Comparison of ENCODE assay signal across 8 cellular contexts in the genomic region with DNA sequence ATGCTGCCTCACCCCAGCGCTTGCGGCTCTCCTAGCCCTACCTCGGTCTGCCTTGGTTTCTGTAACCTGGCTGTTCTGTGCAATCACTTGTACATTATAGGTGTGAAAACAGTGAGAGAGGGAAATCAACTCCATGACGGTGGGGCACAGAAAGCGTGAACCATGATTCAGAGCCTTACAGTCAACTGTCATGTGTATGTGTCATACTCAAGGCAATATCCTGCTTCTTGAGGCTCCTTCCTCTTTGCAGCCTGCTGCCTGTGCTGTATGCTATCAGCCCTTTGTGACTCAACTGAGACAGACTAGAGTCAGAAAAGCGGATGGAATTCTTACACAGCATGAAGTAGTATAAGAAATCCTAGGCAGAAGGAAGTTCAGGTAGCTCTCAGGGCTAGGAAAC. TPM values are rescaled to one million over a fixed set of nuclear protein-coding genes. Genes with fewer than 3 reads are reported as not detected.
DNase-seq lines count a peak whose midpoint lies in the region; ATAC-seq and TF ChIP-seq lines count a peak whose summit lies in the region.

No MANE protein-coding gene starts in this region.

- peak overlapping the region in 1 of 2 donors; percentile 59 for H3K27ac Mint-ChIP-seq in effector memory CD8-positive, alpha-beta T cell
- no peak overlapping the region for H3K27ac Mint-ChIP-seq in endothelial cell (ENCODE audit: unreplicated experiment)

- peak overlapping the region in 1 of 2 donors; percentile 34 for H3K4me3 Mint-ChIP-seq in effector memory CD8-positive, alpha-beta T cell
- no peak overlapping the region for H3K4me3 Mint-ChIP-seq in endothelial cell (ENCODE audit: unreplicated experiment)

- ATAC-seq in effector memory CD8-positive, alpha-beta T cell (replicated peaks) = peak; percentile 22
- no peak for ATAC-seq in HG03460 (IDR thresholded peaks at IDR 0.05; ENCODE audit: unreplicated experiment)

- DNase-seq in HS-27A (ENCODE audit: low read depth) (peak; percentile 59), UCSD-AML1 (lab: John Stamatoyannopoulos, UW; ENCODE audit: unreplicated experiment) (peak; percentile 40), endothelial cell (ENCODE audit: low spot score) (no peak), DMS153 (lab: John Stamatoyannopoulos, UW) (no peak), NCI-H524 (lab: John Stamatoyannopoulos, UW) (no peak)
- peak in 1 of 3 experiments; percentile 23 for DNase-seq in effector memory CD8-positive, alpha-beta T cell
- DNase-seq in stimulated activated CD4-positive, alpha-beta T cell treated with anti-CD3 and anti-CD28 coated beads, Interleukin-4, amount 100 ng/mL, for 24 hours = peak; percentile 69

- no peak for TF ChIP-seq CTCF in endothelial cell (IDR thresholded peaks at IDR 0.05; ENCODE audit: unreplicated experiment)

- H3K4me1 Mint-ChIP-seq in effector memory CD8-positive, alpha-beta T cell (ENCODE audit: low read depth in 2 of 2) = peaks cover 4 to 13% of the 10 kb centered on the region in 2 donors
- peaks cover 15% of the 10 kb centered on the region for H3K4me1 Mint-ChIP-seq in endothelial cell (ENCODE audit: unreplicated experiment)

- peaks cover 3% of the 10 kb centered on the region for H3K36me3 Mint-ChIP-seq in effector memory CD8-positive, alpha-beta T cell (ENCODE audit: insufficient read depth)
- peaks cover 9% of the 10 kb centered on the region for H3K36me3 Mint-ChIP-seq in endothelial cell (ENCODE audit: low read depth, unreplicated experiment)

- no peaks in the 10 kb centered on the region for H3K9me3 Mint-ChIP-seq in effector memory CD8-positive, alpha-beta T cell
- H3K9me3 Mint-ChIP-seq in endothelial cell (ENCODE audit: unreplicated experiment) = no peaks in the 10 kb centered on the region

- H3K27me3 Mint-ChIP-seq in effector memory CD8-positive, alpha-beta T cell = peaks cover 15 to 19% of the 10 kb centered on the region in 2 donors
- peaks cover 11% of the 10 kb centered on the region for H3K27me3 Mint-ChIP-seq in endothelial cell (ENCODE audit: unreplicated experiment)

RNA-seq across cellular contexts. Expression of a gene that starts 2.1 kb away (rescaled TPM):
- 1.4 TPM for total RNA-seq in endothelial cell (ENCODE audit: unreplicated experiment)

RNA-seq across cellular contexts. Expression of a gene that starts 37.5 kb away (rescaled TPM):
- 23.4 TPM for total RNA-seq in endothelial cell (ENCODE audit: unreplicated experiment)

RNA-seq across cellular contexts. Expression of a gene that starts 58.9 kb away (rescaled TPM):
- not detected for total RNA-seq in endothelial cell (ENCODE audit: unreplicated experiment)

Comparison
In these comparisons a context has a peak if more than half of its experiments do, and no peak if none do; other contexts are left out.
1. DNase-seq: peak in HS-27A (single experiment), UCSD-AML1 (single experiment) and stimulated activated CD4-positive, alpha-beta T cell treated with anti-CD3 and anti-CD28 coated beads, Interleukin-4, amount 100 ng/mL, for 24 hours (single experiment); none in endothelial cell (single experiment), DMS153 (single experiment) and NCI-H524 (0 of 2).